In the genomic region with DNA sequence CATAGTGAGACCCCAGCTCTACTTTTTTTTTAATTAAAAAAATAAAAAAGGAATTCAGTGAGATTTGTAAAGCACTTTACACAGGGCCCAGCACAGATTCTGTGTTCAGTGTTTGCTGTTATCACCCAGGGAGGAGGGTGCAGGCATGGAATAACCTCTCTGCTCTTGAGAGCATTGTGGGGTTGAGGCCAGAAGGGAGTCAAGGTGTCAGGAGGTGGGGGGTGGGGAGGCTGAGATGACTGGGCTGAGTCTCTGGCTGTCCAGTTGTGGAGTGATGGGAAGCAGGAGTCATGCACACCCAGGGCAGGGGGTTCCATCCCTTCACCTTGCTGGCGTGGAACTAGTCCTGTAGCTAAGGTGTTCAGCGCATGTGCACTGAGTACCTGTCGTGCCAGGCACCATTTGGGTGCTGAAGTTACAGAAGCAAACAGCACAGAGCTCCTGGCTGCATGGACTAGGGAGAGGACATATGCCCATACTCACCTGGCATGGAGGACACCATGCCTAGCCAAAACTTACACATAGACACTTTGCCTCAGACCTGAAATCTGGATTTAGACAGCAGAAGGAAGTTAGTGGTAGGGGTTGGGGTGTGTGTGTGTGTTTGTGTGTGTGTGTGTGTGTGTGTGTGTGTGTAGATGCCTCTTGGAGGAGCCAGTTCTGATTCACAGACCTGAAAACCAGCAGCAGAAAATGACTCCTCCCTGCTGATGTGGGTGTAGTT, we compare ENCODE assay signal across 26 cellular contexts.
DNase-seq lines count a peak whose midpoint lies in the region; ATAC-seq, FAIRE-seq and TF ChIP-seq lines count a peak whose summit lies in the region.
"Had no signal": no experiment of that assay in that cellular context is flagged by ENCODE, and none has a peak within 500 bp of the region (broad histone marks: within the 10 kb centered on the region; RNA-seq: fewer than 3 reads in every experiment).

No MANE protein-coding gene starts in this region.

- 89% methylated on average over 3 of the region's 3 CpGs; no CpG with 5 or more reads in 1 of the 2 experiments for WGBS in H1 (ENCODE audit: extremely low coverage in 1 of 2, insufficient coverage in 1 of 2, insufficient read length in 1 of 2, insufficient replicate concordance in 2 of 2, low coverage in 1 of 2, low lambda C conversion rate in 2 of 2, missing lambda C conversion rate in 1 of 2), 2 experiments

- no peak for FAIRE-seq in H1 (lab: Jason Lieb, UNC)
- FAIRE-seq: H54, islet of Langerhans had no signal

- no peak overlapping the region for H3K23ac ChIP-seq in H1 (ENCODE audit: insufficient read length)

- POLR2A ChIA-PET in activated CD4-positive, alpha-beta T cell treated with anti-CD3 and anti-CD28 coated beads for 36 hours (lab: Charles Lee), result no interaction called here
- POLR2A ChIA-PET in H1 (lab: Charles Lee; ENCODE audit: partially characterized antibody), result interaction anchor here (0.6 to 1.7 kb wide), 6 partner anchors 9 to 35 kb away, joined by 3 to 7 read pairs (median 3); no protein-coding TSS in a partner anchor
- POLR2A ChIA-PET in A673 (lab: Charles Lee; ENCODE audit: low non-redundant PET), result no interaction called here

- no peak overlapping the region for H3K4ac ChIP-seq in H1 (replicated peaks; ENCODE audit: insufficient read length, low read depth, low read length)

- no peak overlapping the region for H3K27ac Mint-ChIP-seq in activated CD4-positive, alpha-beta T cell treated with anti-CD3 and anti-CD28 coated beads for 36 hours
- no peak overlapping the region for H3K27ac Mint-ChIP-seq in activated CD4-positive, alpha-beta T cell treated with anti-CD3 and anti-CD28 coated beads, Interleukin-2, amount 10 ng/mL, durations not matched to agents 24 days and 14 days
- H3K27ac Mint-ChIP-seq in T-helper 17 cell, result peak overlapping the region; percentile 73
- peak overlapping the region; percentile 69 for H3K27ac Mint-ChIP-seq in stimulated activated effector memory CD8-positive, alpha-beta T cell treated with anti-CD3 and anti-CD28 coated beads, Interleukin-12 subunit alpha, Interleukin-12 subunit beta, amount 100 ng/mL, for 72 hours
- H3K27ac Mint-ChIP-seq: activated T-helper 2 cell treated with anti-CD3 and anti-CD28 coated beads, Interferon-gamma antibody, Interleukin-2, Interleukin-4, amounts not matched to agents 10 μg/mL and 5 μg/mL and 100 μg/mL, durations not matched to agents 14 hours and 24 hours and 36 hours; endodermal cell; nephron; T-helper 1 cell treated with Interleukin-12 subunit alpha and Interleukin-12 subunit beta and Interleukin-4 antibody, amounts not matched to agents 30 μg/mL and 1 μg/mL, for 36 hours had no signal

- no peak overlapping the region for H4K8ac ChIP-seq in H1 (ENCODE audit: extremely low read depth, insufficient read depth, low read length)

- H3K27me3 ChIP-seq in H1 (replicated peaks in 1 of 4; ENCODE audit: control insufficient read depth in 3 of 4, extremely low read depth in 1 of 4, insufficient read depth in 3 of 4, low read length in 3 of 4) (peaks cover 12 to 29% (median 21%) of the 10 kb centered on the region in 4 experiments; a peak in 6 of 7 replicates), A673 (replicated peaks; ENCODE audit: insufficient read depth, low read depth, low read length, poor library complexity) (peaks cover 9% of the 10 kb centered on the region)

- no peak overlapping the region for H3K4me3 Mint-ChIP-seq in activated CD4-positive, alpha-beta T cell treated with anti-CD3 and anti-CD28 coated beads for 36 hours
- no peak overlapping the region for H3K4me3 Mint-ChIP-seq in activated CD4-positive, alpha-beta T cell treated with anti-CD3 and anti-CD28 coated beads, Interleukin-2, amount 10 ng/mL, durations not matched to agents 24 days and 14 days
- no peak overlapping the region for H3K4me3 Mint-ChIP-seq in T-helper 17 cell
- H3K4me3 Mint-ChIP-seq in stimulated activated effector memory CD8-positive, alpha-beta T cell treated with anti-CD3 and anti-CD28 coated beads, Interleukin-12 subunit alpha, Interleukin-12 subunit beta, amount 100 ng/mL, for 72 hours, result no peak overlapping the region
- H3K4me3 Mint-ChIP-seq: endodermal cell; nephron; T-helper 1 cell treated with Interleukin-12 subunit alpha and Interleukin-12 subunit beta and Interleukin-4 antibody, amounts not matched to agents 30 μg/mL and 1 μg/mL, for 36 hours had no signal

- no peak for DNase-seq in activated CD4-positive, alpha-beta T cell treated with anti-CD3 and anti-CD28 coated beads for 36 hours
- DNase-seq in activated CD4-positive, alpha-beta T cell treated with anti-CD3 and anti-CD28 coated beads, Interleukin-2, amount 10 ng/mL, durations not matched to agents 24 days and 14 days, result no peak
- DNase-seq in T-helper 17 cell (no peak), H1 (ENCODE audit: low read depth in 1 of 2, low spot score in 2 of 2) (no peak), dedifferentiated amniotic fluid mesenchymal stem cell (ENCODE audit: extremely low spot score) (no peak), A673 (ENCODE audit: low spot score) (no peak)
- no peak for DNase-seq in stimulated activated effector memory CD8-positive, alpha-beta T cell treated with anti-CD3 and anti-CD28 coated beads, Interleukin-12 subunit alpha, Interleukin-12 subunit beta, amount 100 ng/mL, for 72 hours (ENCODE audit: low spot score in 2 of 2)
- DNase-seq: 8988T; C1 segment of cervical spinal cord; DMS153; endodermal cell; NCI-H1092 treated with DMSO at 0.1 percent for 48 hours; NCI-H2081; NCI-H526 treated with DMSO at 0.1 percent for 48 hours; SIG-M5; stimulated activated CD4-positive, alpha-beta T cell treated with anti-CD3 and anti-CD28 coated beads, Interleukin-4, amount 100 ng/mL, for 4 hours; WERI-Rb-1 had no signal

- H3K79me1 ChIP-seq in H1 (ENCODE audit: low read depth, low read length), result no peaks in the 10 kb centered on the region

- no peak overlapping the region for H3K14ac ChIP-seq in H1 (ENCODE audit: insufficient read length)

- H3K4me3 ChIP-seq in H1 (ENCODE audit: extremely low read depth in 1 of 4, insufficient read depth in 2 of 4, low read depth in 3 of 4, low read length in 4 of 4) (no peak overlapping the region), A673 (ENCODE audit: low read depth, low read length, poor library complexity, severe bottlenecking) (no peak overlapping the region)
- H3K4me3 ChIP-seq: hepatocyte, smooth muscle cell had no signal

- no peak for TF ChIP-seq RAD21 in H1 (IDR thresholded peaks at IDR 0.05 in 1 of 2, conservative IDR thresholded peaks at IDR 0.05 in 1 of 2; ENCODE audit: low read depth in 2 of 2, low read length in 2 of 2)

- intact Hi-C loops in activated CD4-positive, alpha-beta T cell treated with anti-CD3 and anti-CD28 coated beads for 36 hours (cut with DNase I, micrococcal nuclease), result no loop called here
- intact Hi-C loops in activated CD4-positive, alpha-beta T cell treated with anti-CD3 and anti-CD28 coated beads, Interleukin-2, amount 10 ng/mL, durations not matched to agents 24 days and 14 days (cut with micrococcal nuclease), result no loop called here
- intact Hi-C loops in A673 (cut with micrococcal nuclease; ENCODE audit: unreplicated experiment), result no loop called here

- H3K4me1 ChIP-seq in H1 (replicated peaks in 1 of 4; ENCODE audit: control insufficient read depth in 3 of 4, insufficient read depth in 4 of 4, low read length in 3 of 4) (peaks cover 0 to 2% (median 0%) of the 10 kb centered on the region in 4 experiments; a peak in 4 of 7 replicates), A673 (ENCODE audit: insufficient read depth, low read length, poor library complexity, severe bottlenecking) (peaks cover 9% of the 10 kb centered on the region)

- no peak overlapping the region for H2AFZ ChIP-seq in H1 (ENCODE audit: low read length)
- H2AFZ ChIP-seq: hepatocyte had no signal

- no peak overlapping the region for H4K91ac ChIP-seq in H1 (replicated peaks; ENCODE audit: insufficient read length, low read length)

- peaks cover 27% of the 10 kb centered on the region for H3K4me1 Mint-ChIP-seq in activated CD4-positive, alpha-beta T cell treated with anti-CD3 and anti-CD28 coated beads for 36 hours
- H3K4me1 Mint-ChIP-seq in activated CD4-positive, alpha-beta T cell treated with anti-CD3 and anti-CD28 coated beads, Interleukin-2, amount 10 ng/mL, durations not matched to agents 24 days and 14 days, result peaks cover 10% of the 10 kb centered on the region
- peaks cover 14% of the 10 kb centered on the region for H3K4me1 Mint-ChIP-seq in T-helper 17 cell
- H3K4me1 Mint-ChIP-seq in stimulated activated effector memory CD8-positive, alpha-beta T cell treated with anti-CD3 and anti-CD28 coated beads, Interleukin-12 subunit alpha, Interleukin-12 subunit beta, amount 100 ng/mL, for 72 hours, result peaks cover 49% of the 10 kb centered on the region

- no peak overlapping the region for H3K9ac ChIP-seq in H1 (replicated peaks in 1 of 4; ENCODE audit: extremely low read depth in 1 of 4, low read depth in 3 of 4, low read length in 3 of 4)
- H3K9ac ChIP-seq: KMS-11 had no signal

- no peak overlapping the region; the same call in 1 of the 2 replicates for H2BK5ac ChIP-seq in H1 (ENCODE audit: low read depth, low read length)

- peaks cover 2% of the 10 kb centered on the region for H3K27me3 Mint-ChIP-seq in activated CD4-positive, alpha-beta T cell treated with anti-CD3 and anti-CD28 coated beads for 36 hours
- H3K27me3 Mint-ChIP-seq in activated CD4-positive, alpha-beta T cell treated with anti-CD3 and anti-CD28 coated beads, Interleukin-2, amount 10 ng/mL, durations not matched to agents 24 days and 14 days, result peaks cover 6% of the 10 kb centered on the region
- H3K27me3 Mint-ChIP-seq in T-helper 17 cell, result no peaks in the 10 kb centered on the region

- no peak overlapping the region for H3K4me2 ChIP-seq in H1 (ENCODE audit: insufficient read depth in 1 of 2, low read depth in 2 of 2, low read length in 2 of 2)
- H3K4me2 ChIP-seq: hepatocyte, KMS-11, smooth muscle cell had no signal

- peaks cover 0 to 1% of the 10 kb centered on the region in 2 experiments for H4K20me1 ChIP-seq in H1 (replicated peaks in 1 of 2; ENCODE audit: control insufficient read depth in 1 of 2, insufficient read depth in 2 of 2, low read length in 2 of 2)

- no peak overlapping the region for H2BK120ac ChIP-seq in H1 (replicated peaks; ENCODE audit: low read depth, low read length)

- no peaks in the 10 kb centered on the region for H3K9me3 Mint-ChIP-seq in activated CD4-positive, alpha-beta T cell treated with anti-CD3 and anti-CD28 coated beads for 36 hours (ENCODE audit: low read depth)
- H3K9me3 Mint-ChIP-seq in activated CD4-positive, alpha-beta T cell treated with anti-CD3 and anti-CD28 coated beads, Interleukin-2, amount 10 ng/mL, durations not matched to agents 24 days and 14 days, result no peaks in the 10 kb centered on the region
- no peaks in the 10 kb centered on the region for H3K9me3 Mint-ChIP-seq in stimulated activated effector memory CD8-positive, alpha-beta T cell treated with anti-CD3 and anti-CD28 coated beads, Interleukin-12 subunit alpha, Interleukin-12 subunit beta, amount 100 ng/mL, for 72 hours
- H3K9me3 Mint-ChIP-seq: activated T-helper 2 cell treated with anti-CD3 and anti-CD28 coated beads, Interferon-gamma antibody, Interleukin-2, Interleukin-4, amounts not matched to agents 10 μg/mL and 5 μg/mL and 100 μg/mL, durations not matched to agents 14 hours and 24 hours and 36 hours; endodermal cell; nephron; T-helper 1 cell treated with Interleukin-12 subunit alpha and Interleukin-12 subunit beta and Interleukin-4 antibody, amounts not matched to agents 30 μg/mL and 1 μg/mL, for 36 hours had no signal

- no peak overlapping the region for H3K18ac ChIP-seq in H1 (ENCODE audit: extremely low read depth, low read length)

- peak; percentile 20 for ATAC-seq in activated CD4-positive, alpha-beta T cell treated with anti-CD3 and anti-CD28 coated beads for 36 hours
- ATAC-seq in T-helper 17 cell (no peak), HG02759 (IDR thresholded peaks at IDR 0.05; ENCODE audit: unreplicated experiment) (no peak)
- no peak for ATAC-seq in stimulated activated effector memory CD8-positive, alpha-beta T cell treated with anti-CD3 and anti-CD28 coated beads, Interleukin-12 subunit alpha, Interleukin-12 subunit beta, amount 100 ng/mL, for 72 hours

- H3K36me3 Mint-ChIP-seq in activated CD4-positive, alpha-beta T cell treated with anti-CD3 and anti-CD28 coated beads for 36 hours (ENCODE audit: low read depth), result peaks cover 7% of the 10 kb centered on the region
- H3K36me3 Mint-ChIP-seq in activated CD4-positive, alpha-beta T cell treated with anti-CD3 and anti-CD28 coated beads, Interleukin-2, amount 10 ng/mL, durations not matched to agents 24 days and 14 days (ENCODE audit: low read depth), result peaks cover 13% of the 10 kb centered on the region
- H3K36me3 Mint-ChIP-seq in T-helper 17 cell (ENCODE audit: low read depth), result peaks cover 5% of the 10 kb centered on the region
- peaks cover 66% of the 10 kb centered on the region for H3K36me3 Mint-ChIP-seq in stimulated activated effector memory CD8-positive, alpha-beta T cell treated with anti-CD3 and anti-CD28 coated beads, Interleukin-12 subunit alpha, Interleukin-12 subunit beta, amount 100 ng/mL, for 72 hours

- no peak overlapping the region for H2AK5ac ChIP-seq in H1 (ENCODE audit: low read depth, low read length)

- no peak for TF ChIP-seq EP300 in H1 (IDR thresholded peaks at IDR 0.05; ENCODE audit: borderline replicate concordance in 1 of 2, low read depth in 2 of 2, low read length in 2 of 2)

- H3K36me3 ChIP-seq in H1 (ENCODE audit: control insufficient read depth in 2 of 4, insufficient read depth in 4 of 4, low read length in 3 of 4), result peaks cover 0 to 2% (median under 1%) of the 10 kb centered on the region in 4 experiments; a peak in 2 of 8 replicates
- H3K36me3 ChIP-seq in A673 (ENCODE audit: insufficient read depth, low read length, poor library complexity, severe bottlenecking), result no peaks in the 10 kb centered on the region
- H3K36me3 ChIP-seq: WERI-Rb-1 had no signal

- H3K23me2 ChIP-seq in H1 (ENCODE audit: low read depth, low read length), result no peaks in the 10 kb centered on the region; the same call in 1 of the 2 replicates

- H3K56ac ChIP-seq in H1 (replicated peaks; ENCODE audit: insufficient read length, low read depth, low read length), result no peak overlapping the region

- no peak for TF ChIP-seq CTCF in H1 (IDR thresholded peaks at IDR 0.05; ENCODE audit: control extremely low read depth in 1 of 3, insufficient read depth in 1 of 3, low read depth in 1 of 3, low read length in 3 of 3)
- no peak for TF ChIP-seq CTCF in A673 (conservative IDR thresholded peaks at IDR 0.05; ENCODE audit: low read depth, low read length)

- CTCF ChIA-PET in activated CD4-positive, alpha-beta T cell treated with anti-CD3 and anti-CD28 coated beads for 36 hours (lab: Charles Lee), result no interaction called here
- CTCF ChIA-PET in H1 (lab: Charles Lee; ENCODE audit: partially characterized antibody) (interaction anchor here (0.7 to 21.0 kb wide), 6 partner anchors 13 to 392 kb away, joined by 3 to 221 read pairs (median 4); no protein-coding TSS in a partner anchor), A673 (lab: Charles Lee) (no interaction called here)

- H3K9me3 ChIP-seq in T-helper 17 cell (ENCODE audit: control insufficient read depth, low read length, poor library complexity, severe bottlenecking) (no peaks in the 10 kb centered on the region), H1 (ENCODE audit: insufficient read depth in 2 of 2, low read depth in 1 of 2, low read length in 1 of 2) (no peaks in the 10 kb centered on the region), A673 (ENCODE audit: low read depth, low read length, poor library complexity, severe bottlenecking) (no peaks in the 10 kb centered on the region)

- H2BK12ac ChIP-seq in H1 (ENCODE audit: low read depth, low read length), result peak overlapping the region; percentile 39; the same call in 1 of the 2 replicates

- H4K5ac ChIP-seq in H1 (ENCODE audit: insufficient read length, low read depth, low read length), result no peak overlapping the region

- 0 out of 2 replicates have a peak overlapping the region, but pooled peaks have one; percentile 21 for H2BK20ac ChIP-seq in H1 (ENCODE audit: low read length)

- peak overlapping the region; percentile 81; the same call in 1 of the 2 replicates for H2BK15ac ChIP-seq in H1 (ENCODE audit: low read length)

- no TSS peak for BruUV-seq in A673 (replicated peaks; lab: Mats Ljungman, UMichigan)

- TF ChIP-seq POLR2A in H1 (IDR thresholded peaks at IDR 0.05; ENCODE audit: control extremely low read depth in 1 of 2, low read depth in 2 of 2, low read length in 2 of 2), result peak in 1 of 2 experiments; percentile 55; a peak in 1 of 3 replicates

- no peak overlapping the region for H3K27ac ChIP-seq in H1 (ENCODE audit: low read depth, low read length)
- no peak overlapping the region for H3K27ac ChIP-seq in A673 (ENCODE audit: low read depth, low read length, poor library complexity, severe bottlenecking)
- H3K27ac ChIP-seq: hepatocyte, KMS-11, WERI-Rb-1 had no signal

- H3K79me2 ChIP-seq in H1 (ENCODE audit: control insufficient read depth in 1 of 2, insufficient read depth in 2 of 2, low read length in 2 of 2), result no peaks in the 10 kb centered on the region
- H3K79me2 ChIP-seq: hepatocyte had no signal

Comparison
In these comparisons a context has a peak if more than half of its experiments do, and no peak if none do; other contexts are left out.
1. H3K27ac Mint-ChIP-seq: peak in T-helper 17 cell (single experiment) and stimulated activated effector memory CD8-positive, alpha-beta T cell treated with anti-CD3 and anti-CD28 coated beads, Interleukin-12 subunit alpha, Interleukin-12 subunit beta, amount 100 ng/mL, for 72 hours (single experiment); none in activated CD4-positive, alpha-beta T cell treated with anti-CD3 and anti-CD28 coated beads for 36 hours (single experiment) and activated CD4-positive, alpha-beta T cell treated with anti-CD3 and anti-CD28 coated beads, Interleukin-2, amount 10 ng/mL, durations not matched to agents 24 days and 14 days (single experiment).